ENCODE assay signal across 26 cellular contexts in the genomic region with DNA sequence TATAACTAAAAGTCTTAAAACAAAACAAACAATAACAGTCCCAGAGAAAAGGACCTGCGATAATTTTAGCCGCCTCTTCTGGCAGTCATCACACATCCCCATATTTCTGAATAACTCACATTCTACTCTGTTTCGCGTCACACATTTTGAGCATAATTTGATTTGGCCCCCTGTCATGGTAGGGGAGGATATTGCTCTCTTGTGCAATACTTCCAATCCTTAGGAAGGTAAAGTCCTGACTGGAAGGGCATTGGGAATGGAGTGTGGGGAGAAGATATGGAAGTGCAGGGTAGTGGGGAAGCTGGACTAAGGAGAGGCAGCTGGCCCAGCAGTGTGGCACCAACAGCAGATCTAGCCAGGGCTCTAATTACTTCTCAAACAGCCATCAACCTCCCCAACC. TPM values are rescaled to one million over a fixed set of nuclear protein-coding genes. Genes with fewer than 3 reads are reported as not detected.
"Had no signal": no experiment of that assay in that cellular context is flagged by ENCODE, and none has a peak within 500 bp of the region (broad histone marks: within the 10 kb centered on the region; RNA-seq: fewer than 3 reads in every experiment).

No MANE protein-coding gene starts in this region.

- H3K27me3 ChIP-seq: ascending aorta, breast epithelium, cardiac muscle cell, dorsolateral prefrontal cortex had no signal

- DNase-seq: activated CD4-positive, alpha-beta memory T cell treated with anti-CD3 and anti-CD28 coated beads, Interleukin-2, amount 10 ng/mL, durations not matched to agents 7 days and 5 days; activated CD4-positive, alpha-beta T cell treated with anti-CD3 and anti-CD28 coated beads for 1 hour; activated CD4-positive, alpha-beta T cell treated with anti-CD3 and anti-CD28 coated beads for 4 hours; activated CD4-positive, alpha-beta T cell treated with anti-CD3 and anti-CD28 coated beads, Interleukin-2, amount 10 ng/mL, durations not matched to agents 7 days and 5 days; activated CD4-positive, alpha-beta T cell treated with anti-CD3 and anti-CD28 coated beads, Interleukin-2, amount 50 U/mL, for 4 hours; activated CD8-positive, alpha-beta memory T cell treated with anti-CD3 and anti-CD28 coated beads, Interleukin-2, amount 50 U/mL, for 48 hours; activated gamma-delta T cell; activated naive CD4-positive, alpha-beta T cell; activated naive CD4-positive, alpha-beta T cell treated with anti-CD3 and anti-CD28 coated beads, Interleukin-2, amount 10 ng/mL, durations not matched to agents 7 days and 5 days; activated naive CD8-positive, alpha-beta T cell treated with anti-CD3 and anti-CD28 coated beads, Interleukin-2, amount 10 ng/mL, durations not matched to agents 7 days and 5 days; activated T-cell treated with anti-CD3 and anti-CD28 coated beads for 4 hours; activated T-cell treated with anti-CD3 and anti-CD28 coated beads, Interleukin-2, amount 50 U/mL, for 24 hours; activated T-cell treated with anti-CD3 and anti-CD28 coated beads, Interleukin-2, amount 50 U/mL, for 72 hours; dorsolateral prefrontal cortex; effector memory CD4-positive, alpha-beta T cell; endodermal cell; foreskin fibroblast; head of caudate nucleus; T-helper 2 cell had no signal

- H3K4me3 ChIP-seq: ascending aorta, breast epithelium, cardiac muscle cell, coronary artery, dorsolateral prefrontal cortex had no signal

- ATAC-seq: activated naive CD4-positive, alpha-beta T cell treated with anti-CD3 and anti-CD28 coated beads, Interleukin-2, amount 50 U/mL, for 72 hours; activated T-cell treated with anti-CD3 and anti-CD28 coated beads, Interleukin-2, amount 50 U/mL, for 72 hours; esophagus mucosa had no signal

- H3K36me3 ChIP-seq: breast epithelium, cardiac muscle cell had no signal

- FAIRE-seq: frontal cortex had no signal

- H3K27ac ChIP-seq: ascending aorta, breast epithelium, cardiac muscle cell, coronary artery, dorsolateral prefrontal cortex had no signal

- H3K4me1 ChIP-seq: ascending aorta, breast epithelium had no signal

- H3K9me3 ChIP-seq: ascending aorta, breast epithelium had no signal

RNA-seq across cellular contexts. Expression of gene FSIP1, which starts 11.3 kb away (rescaled TPM):
- total RNA-seq: ascending aorta had no signal
